In the genomic region with DNA sequence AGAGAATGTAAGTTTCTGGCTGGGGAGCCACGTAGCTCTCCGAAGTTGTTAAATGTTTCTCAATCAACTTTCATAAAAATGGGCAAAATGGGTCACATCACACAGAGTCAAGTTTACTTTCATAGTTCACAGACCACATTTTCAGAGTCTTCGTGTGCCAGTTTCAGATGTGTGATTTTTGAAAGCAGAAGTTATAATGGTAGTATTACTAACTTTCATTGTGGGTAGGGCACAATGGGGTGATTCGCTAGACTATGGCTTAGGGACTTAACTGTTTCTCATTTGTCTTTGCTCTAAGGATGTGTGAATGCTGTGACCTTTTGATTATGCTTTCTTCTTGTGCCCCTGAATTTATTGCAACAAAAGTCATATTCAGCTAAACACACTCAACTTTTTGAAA, we compare ENCODE assay signal across 1 cellular context.
TF ChIP-seq lines count a peak whose summit lies in the region.

No MANE protein-coding gene starts in this region.

TF ChIP-seq in IMR-90, 13 proteins besides CTCF, POLR2A, EP300 and RAD21 (continued from another document):
- TF ChIP-seq, protein P1, sequence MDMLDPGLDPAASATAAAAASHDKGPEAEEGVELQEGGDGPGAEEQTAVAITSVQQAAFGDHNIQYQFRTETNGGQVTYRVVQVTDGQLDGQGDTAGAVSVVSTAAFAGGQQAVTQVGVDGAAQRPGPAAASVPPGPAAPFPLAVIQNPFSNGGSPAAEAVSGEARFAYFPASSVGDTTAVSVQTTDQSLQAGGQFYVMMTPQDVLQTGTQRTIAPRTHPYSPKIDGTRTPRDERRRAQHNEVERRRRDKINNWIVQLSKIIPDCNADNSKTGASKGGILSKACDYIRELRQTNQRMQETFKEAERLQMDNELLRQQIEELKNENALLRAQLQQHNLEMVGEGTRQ (IDR thresholded peaks at IDR 0.05; ENCODE audit: low read depth, low read length) = no peak
- TF ChIP-seq MAZ (IDR thresholded peaks at IDR 0.05; ENCODE audit: borderline replicate concordance, low read depth, low read length) (no peak), BHLHE40 (IDR thresholded peaks at IDR 0.05; ENCODE audit: low read depth, low read length) (no peak), MAFK (IDR thresholded peaks at IDR 0.05; ENCODE audit: low read depth, low read length) (no peak), FOS (IDR thresholded peaks at IDR 0.05; ENCODE audit: low read depth, low read length) (no peak), CHD1 (IDR thresholded peaks at IDR 0.05; ENCODE audit: low read depth, low read length) (no peak), RCOR1 (IDR thresholded peaks at IDR 0.05; ENCODE audit: insufficient replicate concordance, low read length) (no peak), SMC3 (IDR thresholded peaks at IDR 0.05; ENCODE audit: low read depth, low read length) (no peak), RFX5 (IDR thresholded peaks at IDR 0.05; ENCODE audit: low read depth, low read length) (no peak)
